Comparison of ENCODE assay signal across 16 cellular contexts in genomic region chr17:35238817-35239216, GRCh38. TPM values are rescaled to one million over a fixed set of nuclear protein-coding genes. Genes with fewer than 3 reads are reported as not detected.
DNase-seq lines count a peak whose midpoint lies in the region; ATAC-seq lines count a peak whose summit lies in the region.
"Had no signal": no experiment of that assay in that cellular context is flagged by ENCODE, and none has a peak within 500 bp of the region (broad histone marks: within the 10 kb centered on the region; RNA-seq: fewer than 3 reads in every experiment).

No MANE protein-coding gene starts in this region.

- peaks cover 69% of the 10 kb centered on the region for H3K4me1 Mint-ChIP-seq in activated naive CD4-positive, alpha-beta T cell treated with anti-CD3 and anti-CD28 coated beads for 36 hours (ENCODE audit: low read depth)
- peaks cover 54% of the 10 kb centered on the region for H3K4me1 Mint-ChIP-seq in T-helper 2 cell treated with Interferon-gamma antibody and Interleukin-4, amounts not matched to agents 5 μg/mL and 100 μg/mL, for 36 hours (ENCODE audit: low read depth)

- H3K27ac Mint-ChIP-seq in activated naive CD4-positive, alpha-beta T cell treated with anti-CD3 and anti-CD28 coated beads for 36 hours: peak overlapping the region; percentile 25
- peak overlapping the region; percentile 79 for H3K27ac Mint-ChIP-seq in T-helper 2 cell treated with Interferon-gamma antibody and Interleukin-4, amounts not matched to agents 5 μg/mL and 100 μg/mL, for 36 hours
- H3K27ac Mint-ChIP-seq: activated B cell treated with CpG ODN at 0.5 μM for 24 hours, B cell had no signal

- ATAC-seq in GM18520 (IDR thresholded peaks at IDR 0.05; ENCODE audit: unreplicated experiment): no peak

- intact Hi-C loops in activated naive CD4-positive, alpha-beta T cell treated with anti-CD3 and anti-CD28 coated beads for 36 hours (cut with micrococcal nuclease): loop anchor here (1.0 kb wide), 1 partner anchor 67 kb away; no protein-coding TSS in a partner anchor

- peaks cover 5% of the 10 kb centered on the region for H3K36me3 Mint-ChIP-seq in activated naive CD4-positive, alpha-beta T cell treated with anti-CD3 and anti-CD28 coated beads for 36 hours (ENCODE audit: low read depth)
- peaks cover 67% of the 10 kb centered on the region for H3K36me3 Mint-ChIP-seq in T-helper 2 cell treated with Interferon-gamma antibody and Interleukin-4, amounts not matched to agents 5 μg/mL and 100 μg/mL, for 36 hours (ENCODE audit: low read depth)

- no peaks in the 10 kb centered on the region for H3K27me3 Mint-ChIP-seq in activated naive CD4-positive, alpha-beta T cell treated with anti-CD3 and anti-CD28 coated beads for 36 hours (ENCODE audit: low read depth)
- peaks cover 3% of the 10 kb centered on the region for H3K27me3 Mint-ChIP-seq in T-helper 2 cell treated with Interferon-gamma antibody and Interleukin-4, amounts not matched to agents 5 μg/mL and 100 μg/mL, for 36 hours (ENCODE audit: low read depth)

- no peak for DNase-seq in activated naive CD4-positive, alpha-beta T cell treated with anti-CD3 and anti-CD28 coated beads for 36 hours
- DNase-seq in activated naive CD4-positive, alpha-beta T cell treated with anti-CD3 and anti-CD28 coated beads, Interleukin-2, amount 50 U/mL, for 16 hours: no peak
- no peak for DNase-seq in T-helper 2 cell treated with Interferon-gamma antibody and Interleukin-4, amounts not matched to agents 5 μg/mL and 100 μg/mL, for 36 hours (ENCODE audit: low spot score)
- DNase-seq in fibroblast of gingiva (ENCODE audit: low read depth) (peak; percentile 23), superior temporal gyrus (ENCODE audit: extremely low spot score) (peak; percentile 25), mucosa of gallbladder (ENCODE audit: low spot score) (no peak), MV-4-11 (lab: John Stamatoyannopoulos, UW) (no peak)
- DNase-seq: activated B cell treated with CpG ODN at 0.5 μM for 24 hours, amniotic stem cell, GF-D8, Karpas-422, RPMI8226 had no signal

- no peaks in the 10 kb centered on the region for H3K9me3 Mint-ChIP-seq in activated naive CD4-positive, alpha-beta T cell treated with anti-CD3 and anti-CD28 coated beads for 36 hours
- H3K9me3 Mint-ChIP-seq in T-helper 2 cell treated with Interferon-gamma antibody and Interleukin-4, amounts not matched to agents 5 μg/mL and 100 μg/mL, for 36 hours: peaks cover 11% of the 10 kb centered on the region
- H3K9me3 Mint-ChIP-seq: activated B cell treated with CpG ODN at 0.5 μM for 24 hours, neural crest cell had no signal

- peak overlapping the region; percentile 41 for H3K4me3 Mint-ChIP-seq in activated naive CD4-positive, alpha-beta T cell treated with anti-CD3 and anti-CD28 coated beads for 36 hours
- H3K4me3 Mint-ChIP-seq in T-helper 2 cell treated with Interferon-gamma antibody and Interleukin-4, amounts not matched to agents 5 μg/mL and 100 μg/mL, for 36 hours: peak overlapping the region; percentile 95
- H3K4me3 Mint-ChIP-seq: activated B cell treated with CpG ODN at 0.5 μM for 24 hours, B cell had no signal

- CTCF ChIA-PET in activated naive CD4-positive, alpha-beta T cell treated with anti-CD3 and anti-CD28 coated beads for 36 hours (lab: Charles Lee): interaction anchor here (0.9 to 1.5 kb wide), 3 partner anchors 12 to 301 kb away, joined by 3 to 4 read pairs (median 3); no protein-coding TSS in a partner anchor

RNA-seq across cellular contexts. Expression of gene SLFN5, which starts 4.1 kb away (rescaled TPM):
- total RNA-seq in activated naive CD4-positive, alpha-beta T cell treated with anti-CD3 and anti-CD28 coated beads for 36 hours: 10 to 100 TPM; 34.1 to 35.0 TPM
- total RNA-seq in mucosa of gallbladder: 18.3 TPM

RNA-seq across cellular contexts. Expression of gene SLC35G3, which starts 44.6 kb away (rescaled TPM):
- not detected for total RNA-seq in activated naive CD4-positive, alpha-beta T cell treated with anti-CD3 and anti-CD28 coated beads for 36 hours
- not detected for total RNA-seq in mucosa of gallbladder
- total RNA-seq: B cell, H1, neural crest cell had no signal

Comparison
In these comparisons a context has a peak if more than half of its experiments do, and no peak if none do; other contexts are left out.
1. DNase-seq: peak in fibroblast of gingiva (single experiment) and superior temporal gyrus (single experiment); none in activated naive CD4-positive, alpha-beta T cell treated with anti-CD3 and anti-CD28 coated beads for 36 hours (single experiment), activated naive CD4-positive, alpha-beta T cell treated with anti-CD3 and anti-CD28 coated beads, Interleukin-2, amount 50 U/mL, for 16 hours (single experiment), T-helper 2 cell treated with Interferon-gamma antibody and Interleukin-4, amounts not matched to agents 5 μg/mL and 100 μg/mL, for 36 hours (single experiment), mucosa of gallbladder (single experiment) and MV-4-11 (single experiment).